ENCODE assay signal across 2 cellular contexts in genomic region chr11:118643142-118643994, GRCh38.
TF ChIP-seq lines count a peak whose summit lies in the region.

No MANE protein-coding gene starts in this region.

TF ChIP-seq in HepG2, 621 proteins besides CTCF, POLR2A, EP300 and RAD21 (continued from another document):
- TF ChIP-seq ZNF768 (CRISPR knock-in tag; IDR thresholded peaks at IDR 0.05), result peak; percentile 75; the same call in 1 of the 2 replicates

TF ChIP-seq in HEK293T, 16 proteins besides CTCF, POLR2A, EP300 and RAD21 (continued from another document):
- TF ChIP-seq CTBP1 (IDR thresholded peaks at IDR 0.05; ENCODE audit: borderline replicate concordance) (no peak), FOXA1 (IDR thresholded peaks at IDR 0.05) (no peak), FOXK2 (IDR thresholded peaks at IDR 0.05) (no peak), ELF4 (IDR thresholded peaks at IDR 0.05) (no peak), LEF1 (IDR thresholded peaks at IDR 0.05; ENCODE audit: borderline replicate concordance) (no peak), BHLHE40 (IDR thresholded peaks at IDR 0.05; ENCODE audit: borderline replicate concordance) (no peak), FOXM1 (IDR thresholded peaks at IDR 0.05; ENCODE audit: borderline replicate concordance) (no peak), PKNOX1 (IDR thresholded peaks at IDR 0.05) (no peak), TARDBP (IDR thresholded peaks at IDR 0.05) (no peak), L3MBTL2 (conservative IDR thresholded peaks at IDR 0.05) (no peak)
